Comparison of ENCODE assay signal across 19 cellular contexts in genomic region chr18:74368901-74369705, GRCh38. TPM values are rescaled to one million over a fixed set of nuclear protein-coding genes. Genes with fewer than 3 reads are reported as not detected.
DNase-seq lines count a peak whose midpoint lies in the region; ATAC-seq and TF ChIP-seq lines count a peak whose summit lies in the region.
"Had no signal": no experiment of that assay in that cellular context is flagged by ENCODE, and none has a peak within 500 bp of the region (broad histone marks: within the 10 kb centered on the region; RNA-seq: fewer than 3 reads in every experiment).

No MANE protein-coding gene starts in this region.

- H3K4me3 Mint-ChIP-seq in stimulated activated naive CD8-positive, alpha-beta T cell treated with anti-CD3 and anti-CD28 coated beads, Interleukin-15, Interleukin-2, amounts not matched to agents 100 ng/mL and 50 ng/mL, for 24 hours, result no peak overlapping the region
- H3K4me3 Mint-ChIP-seq: activated T-cell treated with anti-CD3 and anti-CD28 coated beads, Interleukin-2, amount 50 U/mL, for 24 hours had no signal

- no peak for TF ChIP-seq CTCF in mucosa of descending colon (IDR thresholded peaks at IDR 0.05)
- no peak for TF ChIP-seq CTCF in vagina (IDR thresholded peaks at IDR 0.05)
- no peak for TF ChIP-seq CTCF in ascending aorta (IDR thresholded peaks at IDR 0.05)

- peak overlapping the region; percentile 61 to 64 for H3K4me3 ChIP-seq in duodenal mucosa (ENCODE audit: low read depth in 1 of 2, low read length in 2 of 2)
- H3K4me3 ChIP-seq in mucosa of descending colon, result no peak overlapping the region
- H3K4me3 ChIP-seq in vagina, result no peak overlapping the region
- no peak overlapping the region for H3K4me3 ChIP-seq in ascending aorta
- H3K4me3 ChIP-seq: esophagus squamous epithelium, HAP-1, K562, lung had no signal

- no peaks in the 10 kb centered on the region for H3K36me3 Mint-ChIP-seq in stimulated activated naive CD8-positive, alpha-beta T cell treated with anti-CD3 and anti-CD28 coated beads, Interleukin-15, Interleukin-2, amounts not matched to agents 100 ng/mL and 50 ng/mL, for 24 hours (ENCODE audit: low read depth)

- ATAC-seq in stimulated activated naive CD8-positive, alpha-beta T cell treated with anti-CD3 and anti-CD28 coated beads, Interleukin-15, Interleukin-2, amounts not matched to agents 100 U/mL and 50 U/mL, for 24 hours, result no peak
- ATAC-seq in mucosa of descending colon, result peak; percentile 92
- ATAC-seq: K562 had no signal

- H3K27ac Mint-ChIP-seq in stimulated activated naive CD8-positive, alpha-beta T cell treated with anti-CD3 and anti-CD28 coated beads, Interleukin-15, Interleukin-2, amounts not matched to agents 100 ng/mL and 50 ng/mL, for 24 hours, result peak overlapping the region; percentile 63
- H3K27ac Mint-ChIP-seq: activated T-cell treated with anti-CD3 and anti-CD28 coated beads, Interleukin-2, amount 50 U/mL, for 24 hours had no signal

- no peak for DNase-seq in stimulated activated naive CD8-positive, alpha-beta T cell treated with anti-CD3 and anti-CD28 coated beads, Interleukin-15, Interleukin-2, amounts not matched to agents 100 U/mL and 50 U/mL, for 24 hours
- DNase-seq in mucosa of descending colon, result peak; percentile 80 to 87 (median 84)
- no peak for DNase-seq in vagina (ENCODE audit: extremely low spot score in 2 of 2)
- no peak for DNase-seq in ascending aorta (ENCODE audit: low spot score in 2 of 2)
- DNase-seq in anterior cingulate cortex (lab: John Stamatoyannopoulos, UW), result no peak
- DNase-seq in NCI-H748 treated with DMSO at 0.1 percent for 48 hours (lab: John Stamatoyannopoulos, UW), result no peak
- DNase-seq: activated CD4-positive, CD25-positive, alpha-beta regulatory T cell treated with anti-CD3 and anti-CD28 coated beads, Interleukin-2, amount 50 U/mL, for 72 hours; activated T-cell treated with anti-CD3 and anti-CD28 coated beads, Interleukin-2, amount 50 U/mL, for 24 hours; amygdala; cortex of kidney; esophagus squamous epithelium; NCI-H1417; NCI-H446; stimulated activated naive CD4-positive, alpha-beta T cell treated with Interleukin-2 at 50 U/mL for 16 hours had no signal

- no peak overlapping the region for H3K27ac ChIP-seq in duodenal mucosa (ENCODE audit: low read depth, low read length)
- peak overlapping the region; percentile 50 for H3K27ac ChIP-seq in vagina
- no peak overlapping the region for H3K27ac ChIP-seq in ascending aorta
- H3K27ac ChIP-seq: esophagus squamous epithelium had no signal

- H3K27me3 ChIP-seq in duodenal mucosa (ENCODE audit: control insufficient read depth in 1 of 2, insufficient read depth in 2 of 2, low read length in 2 of 2) (no peaks in the 10 kb centered on the region), vagina (no peaks in the 10 kb centered on the region), ascending aorta (no peaks in the 10 kb centered on the region)

- H3K4me1 Mint-ChIP-seq in stimulated activated naive CD8-positive, alpha-beta T cell treated with anti-CD3 and anti-CD28 coated beads, Interleukin-15, Interleukin-2, amounts not matched to agents 100 ng/mL and 50 ng/mL, for 24 hours (ENCODE audit: low read depth), result peaks cover 49% of the 10 kb centered on the region

- no peak for TF ChIP-seq POLR2A in vagina (IDR thresholded peaks at IDR 0.05)

- no peaks in the 10 kb centered on the region for H3K9me3 Mint-ChIP-seq in stimulated activated naive CD8-positive, alpha-beta T cell treated with anti-CD3 and anti-CD28 coated beads, Interleukin-15, Interleukin-2, amounts not matched to agents 100 ng/mL and 50 ng/mL, for 24 hours
- H3K9me3 Mint-ChIP-seq: activated T-cell treated with anti-CD3 and anti-CD28 coated beads, Interleukin-2, amount 50 U/mL, for 24 hours had no signal

- H3K4me1 ChIP-seq in duodenal mucosa (ENCODE audit: control insufficient read depth in 1 of 2, insufficient read depth in 2 of 2, low read length in 2 of 2), result peaks cover 0 to 13% of the 10 kb centered on the region in 2 donors
- peaks cover 10% of the 10 kb centered on the region for H3K4me1 ChIP-seq in mucosa of descending colon (ENCODE audit: low read depth)
- peaks cover 14% of the 10 kb centered on the region for H3K4me1 ChIP-seq in vagina
- no peaks in the 10 kb centered on the region for H3K4me1 ChIP-seq in ascending aorta
- H3K4me1 ChIP-seq: esophagus squamous epithelium, HAP-1 had no signal

- intact Hi-C loops in mucosa of descending colon (cut with DNase I, micrococcal nuclease), result no loop called here
- intact Hi-C loops in vagina (cut with DNase I), result no loop called here
- intact Hi-C loops in ascending aorta (cut with DNase I), result no loop called here

- H3K27me3 Mint-ChIP-seq in stimulated activated naive CD8-positive, alpha-beta T cell treated with anti-CD3 and anti-CD28 coated beads, Interleukin-15, Interleukin-2, amounts not matched to agents 100 ng/mL and 50 ng/mL, for 24 hours, result no peaks in the 10 kb centered on the region

- peak overlapping the region; percentile 6 to 54 for H3K9ac ChIP-seq in duodenal mucosa (ENCODE audit: low read depth in 1 of 2, low read length in 2 of 2)

- H3K36me3 ChIP-seq in duodenal mucosa (ENCODE audit: control insufficient read depth in 1 of 2, insufficient read depth in 2 of 2, low read length in 2 of 2) (no peaks in the 10 kb centered on the region), mucosa of descending colon (ENCODE audit: low read depth) (peaks cover 6% of the 10 kb centered on the region), vagina (no peaks in the 10 kb centered on the region), ascending aorta (no peaks in the 10 kb centered on the region)
- H3K36me3 ChIP-seq: esophagus squamous epithelium, HAP-1 had no signal

- H3K9me3 ChIP-seq in duodenal mucosa (ENCODE audit: control insufficient read depth in 1 of 2, low read length in 2 of 2) (no peaks in the 10 kb centered on the region), mucosa of descending colon (no peaks in the 10 kb centered on the region), vagina (no peaks in the 10 kb centered on the region), ascending aorta (no peaks in the 10 kb centered on the region)
- H3K9me3 ChIP-seq: esophagus squamous epithelium, HAP-1 had no signal

RNA-seq across cellular contexts. Expression of gene C18orf63, which starts 53.5 kb away (rescaled TPM):
- total RNA-seq in mucosa of descending colon (not detected), vagina (not detected), ascending aorta (not detected)
- total RNA-seq: esophagus squamous epithelium, K562 had no signal

Comparison
In these comparisons a context has a peak if more than half of its experiments do, and no peak if none do; other contexts are left out.
1. DNase-seq: peak in mucosa of descending colon (3 of 3); none in stimulated activated naive CD8-positive, alpha-beta T cell treated with anti-CD3 and anti-CD28 coated beads, Interleukin-15, Interleukin-2, amounts not matched to agents 100 U/mL and 50 U/mL, for 24 hours (single experiment), vagina (0 of 2), ascending aorta (0 of 2), anterior cingulate cortex (0 of 58) and NCI-H748 treated with DMSO at 0.1 percent for 48 hours (single experiment).
2. H3K4me3 ChIP-seq: peak in duodenal mucosa (2 of 2); none in mucosa of descending colon (single experiment), vagina (0 of 2) and ascending aorta (0 of 2).